23 cellular contexts compared by ENCODE assay signal in genomic region chr6:120608826-120609225, GRCh38.
DNase-seq lines count a peak whose midpoint lies in the region; FAIRE-seq and TF ChIP-seq lines count a peak whose summit lies in the region.
"Had no signal": no experiment of that assay in that cellular context is flagged by ENCODE, and none has a peak within 500 bp of the region (broad histone marks: within the 10 kb centered on the region; RNA-seq: fewer than 3 reads in every experiment).

No MANE protein-coding gene starts in this region.

- no peaks in the 10 kb centered on the region for H3K36me3 ChIP-seq in kidney epithelial cell (ENCODE audit: control insufficient read depth, insufficient read depth, low read length)
- H3K36me3 ChIP-seq: HAP-1, heart right ventricle, neural progenitor cell, uterus had no signal

- no peak overlapping the region for H3K4me3 ChIP-seq in AG10803 (ENCODE audit: low read length)
- H3K4me3 ChIP-seq in kidney epithelial cell (ENCODE audit: low read depth, low read length), result no peak overlapping the region
- H3K4me3 ChIP-seq: HAP-1, heart right ventricle, neural progenitor cell, uterus had no signal

- DNase-seq in AG10803 (ENCODE audit: low read depth) (peak; percentile 38), LoVo (ENCODE audit: low spot score) (peak; percentile 11), astrocyte of the hippocampus (ENCODE audit: low read depth, low spot score) (peak; percentile 47), kidney epithelial cell (ENCODE audit: low read depth) (peak; percentile 4), NOMO-1 treated with dmso at 0.1 percent for 144 hours (lab: John Stamatoyannopoulos, UW; ENCODE audit: unreplicated experiment) (no peak), head of caudate nucleus (no peak), dermis blood vessel endothelial cell (no peak), D721Med (ENCODE audit: insufficient read length, low spot score) (no peak)
- DNase-seq: activated CD4-positive, alpha-beta T cell treated with anti-CD3 and anti-CD28 coated beads for 1 hour; activated gamma-delta T cell treated with Interleukin-2 at 50 U/mL for 16 hours; CD8-positive, alpha-beta memory T cell; heart right ventricle; mesenchymal stem cell; MM.1S; NCI-H1694 treated with DMSO at 0.1 percent for 48 hours; NCI-H510A; retina; SIG-M5; stimulated activated naive CD8-positive, alpha-beta T cell treated with anti-CD3 and anti-CD28 coated beads, Interleukin-15, amount 100 ng/mL, for 72 hours; uterus had no signal

- no peak for FAIRE-seq in D721Med (lab: Jason Lieb, UNC)
- FAIRE-seq: islet of Langerhans had no signal

- H3K27me3 ChIP-seq in kidney epithelial cell (ENCODE audit: control insufficient read depth, insufficient read depth, low read length), result no peaks in the 10 kb centered on the region
- H3K27me3 ChIP-seq: heart right ventricle, neural progenitor cell had no signal

- intact Hi-C loops in head of caudate nucleus (cut with DNase I), result no loop called here

- TF ChIP-seq CTCF in AG10803 (conservative IDR thresholded peaks at IDR 0.05; ENCODE audit: low read length) (no peak), kidney epithelial cell (IDR thresholded peaks at IDR 0.05; ENCODE audit: insufficient read depth, low read length, poor library complexity, severe bottlenecking) (no peak), D721Med (IDR thresholded peaks at IDR 0.05; ENCODE audit: insufficient read depth, missing control alignments) (no peak)

Comparison
In these comparisons a context has a peak if more than half of its experiments do, and no peak if none do; other contexts are left out.
1. DNase-seq: peak in AG10803 (single experiment), LoVo (single experiment), astrocyte of the hippocampus (single experiment) and kidney epithelial cell (single experiment); none in NOMO-1 treated with dmso at 0.1 percent for 144 hours (single experiment), head of caudate nucleus (0 of 42), dermis blood vessel endothelial cell (single experiment) and D721Med (single experiment).